ENCODE assay signal across 21 cellular contexts in genomic region chr16:5616841-5617240, GRCh38.
A peak's percentile ranks its signal among the peaks of the same experiment; 100 is the strongest.
DNase-seq lines count a peak whose midpoint lies in the region; ATAC-seq, FAIRE-seq and TF ChIP-seq lines count a peak whose summit lies in the region.
"Had no signal": no experiment of that assay in that cellular context is flagged by ENCODE, and none has a peak within 500 bp of the region (broad histone marks: within the 10 kb centered on the region; RNA-seq: fewer than 3 reads in every experiment).

No MANE protein-coding gene starts in this region.

- no peak overlapping the region for H3K4me2 ChIP-seq in SK-N-SH
- H3K4me2 ChIP-seq in H1 (ENCODE audit: insufficient read depth in 1 of 2, low read depth in 2 of 2, low read length in 2 of 2): peak overlapping the region; percentile 28 to 66; a peak in 2 of 4 replicates
- H3K4me2 ChIP-seq in neural progenitor cell: no peak overlapping the region

- H4K5ac ChIP-seq in H1 (ENCODE audit: insufficient read length, low read depth, low read length): no peak overlapping the region

- H3K9me3 ChIP-seq in SK-N-SH: no peaks in the 10 kb centered on the region
- H3K9me3 ChIP-seq in H1 (ENCODE audit: insufficient read depth in 2 of 2, low read depth in 1 of 2, low read length in 1 of 2): no peaks in the 10 kb centered on the region
- no peaks in the 10 kb centered on the region for H3K9me3 ChIP-seq in neural progenitor cell (ENCODE audit: low read depth)
- no peaks in the 10 kb centered on the region for H3K9me3 ChIP-seq in adrenal gland (replicated peaks in 1 of 3)
- no peaks in the 10 kb centered on the region for H3K9me3 ChIP-seq in gastrocnemius medialis
- H3K9me3 ChIP-seq: A549, BLaER1 had no signal

- H3K9me3 Mint-ChIP-seq in neural progenitor cell: no peaks in the 10 kb centered on the region
- H3K9me3 Mint-ChIP-seq in activated T-helper 2 cell treated with anti-CD3 and anti-CD28 coated beads, Interferon-gamma antibody, Interleukin-2, Interleukin-4, amounts not matched to agents 10 μg/mL and 5 μg/mL and 100 μg/mL, durations not matched to agents 14 hours and 24 hours and 36 hours: no peaks in the 10 kb centered on the region

- H2AK5ac ChIP-seq in H1 (ENCODE audit: low read depth, low read length): no peak overlapping the region

- intact Hi-C loops in activated T-helper 2 cell treated with anti-CD3 and anti-CD28 coated beads, Interferon-gamma antibody, Interleukin-2, Interleukin-4, amounts not matched to agents 10 μg/mL and 5 μg/mL and 100 μg/mL, durations not matched to agents 14 hours and 24 hours and 36 hours (cut with micrococcal nuclease): loop anchor here (10.0 kb wide), 1 partner anchor 382 kb away; no protein-coding TSS in a partner anchor
- intact Hi-C loops in adrenal gland (cut with DNase I) (loop anchor here in 1 of 2 donors (10.0 kb wide), 1 partner anchor 372 kb away; no protein-coding TSS in a partner anchor), gastrocnemius medialis (cut with DNase I; ENCODE audit: low total_unique reads) (no loop called here)

- no peaks in the 10 kb centered on the region for H4K20me1 ChIP-seq in SK-N-SH (ENCODE audit: insufficient read depth)
- no peaks in the 10 kb centered on the region for H4K20me1 ChIP-seq in H1 (replicated peaks in 1 of 2; ENCODE audit: control insufficient read depth in 1 of 2, insufficient read depth in 2 of 2, low read length in 2 of 2)
- H4K20me1 ChIP-seq in neural progenitor cell (ENCODE audit: low read depth): no peaks in the 10 kb centered on the region
- H4K20me1 ChIP-seq: BLaER1 had no signal

- H3K4me1 ChIP-seq in SK-N-SH (ENCODE audit: control insufficient read depth in 1 of 2, insufficient read depth in 2 of 2, low read depth in 1 of 2, low read length in 1 of 2) (peaks cover 0 to 59% of the 10 kb centered on the region in 2 experiments; a peak in 2 of 4 replicates), H1 (replicated peaks in 1 of 4; ENCODE audit: control insufficient read depth in 3 of 4, insufficient read depth in 4 of 4, low read length in 3 of 4) (peaks cover 0 to 2% (median under 1%) of the 10 kb centered on the region in 4 experiments; a peak in 1 of 7 replicates), neural progenitor cell (no peaks in the 10 kb centered on the region), adrenal gland (replicated peaks in 1 of 2) (no peaks in the 10 kb centered on the region), gastrocnemius medialis (no peaks in the 10 kb centered on the region)
- H3K4me1 ChIP-seq: A549 had no signal

- DNase-seq in SK-N-SH: peak; percentile 14
- DNase-seq in H1 (ENCODE audit: low read depth in 1 of 2, low spot score in 2 of 2): no peak
- DNase-seq in foreskin melanocyte: peak; percentile 70
- no peak for DNase-seq in neural progenitor cell (ENCODE audit: low spot score)
- no peak for DNase-seq in activated T-helper 2 cell treated with anti-CD3 and anti-CD28 coated beads, Interferon-gamma antibody, Interleukin-2, Interleukin-4, amounts not matched to agents 10 μg/mL and 5 μg/mL and 100 μg/mL, durations not matched to agents 14 hours and 24 hours and 36 hours (ENCODE audit: low spot score)
- no peak for DNase-seq in adrenal gland
- DNase-seq in gastrocnemius medialis: no peak
- DNase-seq: CD4-positive, alpha-beta memory T cell; CD8-positive, alpha-beta memory T cell; DMS 273 treated with DMSO at 0.1 percent for 48 hours; DMS79; EL had no signal

- H2BK20ac ChIP-seq in H1 (ENCODE audit: low read length): no peak overlapping the region

- H4K8ac ChIP-seq in H1 (ENCODE audit: extremely low read depth, insufficient read depth, low read length): no peak overlapping the region

- TF ChIP-seq CTCF in SK-N-SH (IDR thresholded peaks at IDR 0.05): no peak
- no peak for TF ChIP-seq CTCF in H1 (IDR thresholded peaks at IDR 0.05; ENCODE audit: control extremely low read depth in 1 of 3, insufficient read depth in 1 of 3, low read depth in 1 of 3, low read length in 3 of 3)
- no peak for TF ChIP-seq CTCF in neural progenitor cell (IDR thresholded peaks at IDR 0.05)
- no peak for TF ChIP-seq CTCF in adrenal gland (IDR thresholded peaks at IDR 0.05)
- no peak for TF ChIP-seq CTCF in gastrocnemius medialis (IDR thresholded peaks at IDR 0.05 in 4 of 5, conservative IDR thresholded peaks at IDR 0.05 in 1 of 5)

- H3K56ac ChIP-seq in H1 (replicated peaks; ENCODE audit: insufficient read length, low read depth, low read length): no peak overlapping the region

- no peak overlapping the region for H3K27ac Mint-ChIP-seq in neural progenitor cell
- no peak overlapping the region for H3K27ac Mint-ChIP-seq in activated T-helper 2 cell treated with anti-CD3 and anti-CD28 coated beads, Interferon-gamma antibody, Interleukin-2, Interleukin-4, amounts not matched to agents 10 μg/mL and 5 μg/mL and 100 μg/mL, durations not matched to agents 14 hours and 24 hours and 36 hours
- H3K27ac Mint-ChIP-seq: B cell; CD14-positive monocyte; CD4-positive, alpha-beta memory T cell; CD4-positive, CD25-positive, alpha-beta regulatory T cell; CD8-positive, alpha-beta memory T cell had no signal

- H3K79me1 ChIP-seq in H1 (ENCODE audit: low read depth, low read length): no peaks in the 10 kb centered on the region

- no peak for TF ChIP-seq RAD21 in SK-N-SH (IDR thresholded peaks at IDR 0.05; ENCODE audit: low read length)
- no peak for TF ChIP-seq RAD21 in H1 (IDR thresholded peaks at IDR 0.05 in 1 of 2, conservative IDR thresholded peaks at IDR 0.05 in 1 of 2; ENCODE audit: low read depth in 2 of 2, low read length in 2 of 2)

- no peak overlapping the region for H2BK5ac ChIP-seq in H1 (ENCODE audit: low read depth, low read length)

- no peaks in the 10 kb centered on the region for H3K27me3 ChIP-seq in SK-N-SH (ENCODE audit: insufficient read depth)
- no peaks in the 10 kb centered on the region for H3K27me3 ChIP-seq in H1 (replicated peaks in 1 of 4; ENCODE audit: control insufficient read depth in 3 of 4, extremely low read depth in 1 of 4, insufficient read depth in 3 of 4, low read length in 3 of 4)
- H3K27me3 ChIP-seq in neural progenitor cell: peaks cover 5% of the 10 kb centered on the region
- H3K27me3 ChIP-seq in adrenal gland: peaks cover 10% of the 10 kb centered on the region
- H3K27me3 ChIP-seq in gastrocnemius medialis: no peaks in the 10 kb centered on the region
- H3K27me3 ChIP-seq: BLaER1 had no signal

- H4K91ac ChIP-seq in H1 (replicated peaks; ENCODE audit: insufficient read length, low read length): no peak overlapping the region

- H2AFZ ChIP-seq in SK-N-SH (ENCODE audit: low read depth) (no peak overlapping the region), H1 (ENCODE audit: low read length) (no peak overlapping the region), neural progenitor cell (replicated peaks) (no peak overlapping the region)

- H2BK120ac ChIP-seq in H1 (replicated peaks; ENCODE audit: low read depth, low read length): no peak overlapping the region

- CTCF ChIA-PET in SK-N-SH (lab: Yijun Ruan, JAX): interaction anchor here (0.6 to 7.6 kb wide), 30 partner anchors 9 to 1027 kb away, joined by 3 to 138 read pairs (median 4); no protein-coding TSS in a partner anchor
- CTCF ChIA-PET in H1 (lab: Charles Lee; ENCODE audit: partially characterized antibody): interaction anchor here (0.6 to 7.3 kb wide), 45 partner anchors 9 to 1025 kb away, joined by 3 to 108 read pairs (median 4); no protein-coding TSS in a partner anchor

- H3K27me3 Mint-ChIP-seq in neural progenitor cell (ENCODE audit: insufficient read depth, low read depth): peaks cover 17% of the 10 kb centered on the region
- H3K27me3 Mint-ChIP-seq in activated T-helper 2 cell treated with anti-CD3 and anti-CD28 coated beads, Interferon-gamma antibody, Interleukin-2, Interleukin-4, amounts not matched to agents 10 μg/mL and 5 μg/mL and 100 μg/mL, durations not matched to agents 14 hours and 24 hours and 36 hours (ENCODE audit: low read depth): no peaks in the 10 kb centered on the region

- POLR2A ChIA-PET in SK-N-SH (lab: Yijun Ruan, JAX): interaction anchor here (0.6 to 4.6 kb wide), 7 partner anchors 8 to 140 kb away, joined by 3 to 57 read pairs (median 4); no protein-coding TSS in a partner anchor
- POLR2A ChIA-PET in H1 (lab: Charles Lee; ENCODE audit: partially characterized antibody): interaction anchor here (0.7 to 1.5 kb wide), 2 partner anchors 13 to 902 kb away, joined by 3 to 4 read pairs; no protein-coding TSS in a partner anchor

- H3K4me3 ChIP-seq in SK-N-SH (ENCODE audit: low read depth in 2 of 2, low read length in 1 of 2) (no peak overlapping the region), H1 (ENCODE audit: extremely low read depth in 1 of 4, insufficient read depth in 2 of 4, low read depth in 3 of 4, low read length in 4 of 4) (no peak overlapping the region), neural progenitor cell (no peak overlapping the region), adrenal gland (no peak overlapping the region), gastrocnemius medialis (no peak overlapping the region)
- H3K4me3 ChIP-seq: A549, GM12878 had no signal

- H3K23me2 ChIP-seq in H1 (ENCODE audit: low read depth, low read length): peaks cover 4% of the 10 kb centered on the region; the same call in 1 of the 2 replicates

- H3K36me3 ChIP-seq in SK-N-SH (replicated peaks in 1 of 2; ENCODE audit: control insufficient read depth in 1 of 2, insufficient read depth in 2 of 2, low read length in 1 of 2): no peaks in the 10 kb centered on the region
- H3K36me3 ChIP-seq in H1 (ENCODE audit: control insufficient read depth in 2 of 4, insufficient read depth in 4 of 4, low read length in 3 of 4): no peaks in the 10 kb centered on the region
- H3K36me3 ChIP-seq in neural progenitor cell: no peaks in the 10 kb centered on the region
- no peaks in the 10 kb centered on the region for H3K36me3 ChIP-seq in adrenal gland (replicated peaks in 1 of 2)
- no peaks in the 10 kb centered on the region for H3K36me3 ChIP-seq in gastrocnemius medialis
- H3K36me3 ChIP-seq: BLaER1 had no signal

- no peaks in the 10 kb centered on the region for H3K36me3 Mint-ChIP-seq in neural progenitor cell
- H3K36me3 Mint-ChIP-seq in activated T-helper 2 cell treated with anti-CD3 and anti-CD28 coated beads, Interferon-gamma antibody, Interleukin-2, Interleukin-4, amounts not matched to agents 10 μg/mL and 5 μg/mL and 100 μg/mL, durations not matched to agents 14 hours and 24 hours and 36 hours (ENCODE audit: low read depth): no peaks in the 10 kb centered on the region
- H3K36me3 Mint-ChIP-seq: CD14-positive monocyte; CD4-positive, alpha-beta memory T cell; CD4-positive, CD25-positive, alpha-beta regulatory T cell; CD8-positive, alpha-beta memory T cell had no signal

- no peak for TF ChIP-seq EP300 in SK-N-SH (IDR thresholded peaks at IDR 0.05; ENCODE audit: borderline replicate concordance in 1 of 2, low read depth in 1 of 2, low read length in 1 of 2)
- no peak for TF ChIP-seq EP300 in H1 (IDR thresholded peaks at IDR 0.05; ENCODE audit: borderline replicate concordance in 1 of 2, low read depth in 2 of 2, low read length in 2 of 2)

- WGBS in SK-N-SH (ENCODE audit: low lambda C conversion rate): 27% methylated on average over 6 of the region's 6 CpGs
- 87% methylated on average over 6 of the region's 6 CpGs; no CpG with 5 or more reads in 1 of the 2 experiments for WGBS in H1 (ENCODE audit: extremely low coverage in 1 of 2, insufficient coverage in 1 of 2, insufficient read length in 1 of 2, insufficient replicate concordance in 2 of 2, low coverage in 1 of 2, low lambda C conversion rate in 2 of 2, missing lambda C conversion rate in 1 of 2), 2 experiments
- WGBS in adrenal gland, 4 donors: 31 to 40% (median 33%) methylated on average over 6 of the region's 6 CpGs

- H3F3A ChIP-seq in SK-N-SH (replicated peaks; ENCODE audit: insufficient read depth) (no peaks in the 10 kb centered on the region), neural progenitor cell (ENCODE audit: low read depth) (no peaks in the 10 kb centered on the region)

- H3K4me1 Mint-ChIP-seq in neural progenitor cell: peaks cover 8% of the 10 kb centered on the region
- H3K4me1 Mint-ChIP-seq in activated T-helper 2 cell treated with anti-CD3 and anti-CD28 coated beads, Interferon-gamma antibody, Interleukin-2, Interleukin-4, amounts not matched to agents 10 μg/mL and 5 μg/mL and 100 μg/mL, durations not matched to agents 14 hours and 24 hours and 36 hours (ENCODE audit: low read depth): peaks cover 2% of the 10 kb centered on the region
- H3K4me1 Mint-ChIP-seq: B cell; CD8-positive, alpha-beta memory T cell had no signal

- no peak overlapping the region for H3K18ac ChIP-seq in H1 (ENCODE audit: extremely low read depth, low read length)

- in situ Hi-C loops in gastrocnemius medialis (cut with MboI; ENCODE audit: low sequenced_read_pairs in 4 of 4): no loop called here

- H3K79me2 ChIP-seq in SK-N-SH (ENCODE audit: insufficient read depth): no peaks in the 10 kb centered on the region
- H3K79me2 ChIP-seq in H1 (ENCODE audit: control insufficient read depth in 1 of 2, insufficient read depth in 2 of 2, low read length in 2 of 2): no peaks in the 10 kb centered on the region
- H3K79me2 ChIP-seq in neural progenitor cell (ENCODE audit: low read depth): no peaks in the 10 kb centered on the region

- FAIRE-seq in H1 (lab: Jason Lieb, UNC): no peak
- FAIRE-seq: A549, GM12878, GM19239 had no signal

- H3K27ac ChIP-seq in SK-N-SH (ENCODE audit: low read depth in 2 of 2, low read length in 1 of 2): peak overlapping the region in 1 of 2 experiments; percentile 96; a peak in 2 of 4 replicates
- H3K27ac ChIP-seq in H1 (ENCODE audit: low read depth, low read length): no peak overlapping the region
- H3K27ac ChIP-seq in neural progenitor cell: no peak overlapping the region
- H3K27ac ChIP-seq in adrenal gland: no peak overlapping the region
- no peak overlapping the region for H3K27ac ChIP-seq in gastrocnemius medialis
- H3K27ac ChIP-seq: 22Rv1, A549, BLaER1 had no signal

- no peak overlapping the region for H3K23ac ChIP-seq in H1 (ENCODE audit: insufficient read length)

- peak overlapping the region; percentile 49 for H3K4me3 Mint-ChIP-seq in neural progenitor cell
- no peak overlapping the region for H3K4me3 Mint-ChIP-seq in activated T-helper 2 cell treated with anti-CD3 and anti-CD28 coated beads, Interferon-gamma antibody, Interleukin-2, Interleukin-4, amounts not matched to agents 10 μg/mL and 5 μg/mL and 100 μg/mL, durations not matched to agents 14 hours and 24 hours and 36 hours (ENCODE audit: low read depth)
- H3K4me3 Mint-ChIP-seq: B cell; CD14-positive monocyte; CD4-positive, alpha-beta memory T cell; CD8-positive, alpha-beta memory T cell had no signal

- no peak overlapping the region for H2BK15ac ChIP-seq in H1 (ENCODE audit: low read length)

- H3K9ac ChIP-seq in SK-N-SH: no peak overlapping the region
- no peak overlapping the region for H3K9ac ChIP-seq in H1 (replicated peaks in 1 of 4; ENCODE audit: extremely low read depth in 1 of 4, low read depth in 3 of 4, low read length in 3 of 4)
- no peak overlapping the region for H3K9ac ChIP-seq in neural progenitor cell
- H3K9ac ChIP-seq: BLaER1 had no signal

- no peaks in the 10 kb centered on the region for H3K9me2 ChIP-seq in SK-N-SH

- ATAC-seq in SK-N-SH treated with all-trans-retinoic acid at 6 μM for 48 hours (no peak), gastrocnemius medialis (no peak)

- H3K4ac ChIP-seq in H1 (replicated peaks; ENCODE audit: insufficient read length, low read depth, low read length): no peak overlapping the region

- TF ChIP-seq POLR2A in H1 (IDR thresholded peaks at IDR 0.05; ENCODE audit: control extremely low read depth in 1 of 2, low read depth in 2 of 2, low read length in 2 of 2): no peak
- no peak for TF ChIP-seq POLR2A in adrenal gland (IDR thresholded peaks at IDR 0.05)
- TF ChIP-seq POLR2A in gastrocnemius medialis (IDR thresholded peaks at IDR 0.05): no peak

- no peak overlapping the region for H3K14ac ChIP-seq in H1 (ENCODE audit: insufficient read length)

- H2BK12ac ChIP-seq in H1 (ENCODE audit: low read depth, low read length): no peak overlapping the region

Comparison
In these comparisons a context has a peak if more than half of its experiments do, and no peak if none do; other contexts are left out.
1. DNase-seq: peak in SK-N-SH (single experiment) and foreskin melanocyte (single experiment); none in H1 (0 of 2), neural progenitor cell (single experiment), activated T-helper 2 cell treated with anti-CD3 and anti-CD28 coated beads, Interferon-gamma antibody, Interleukin-2, Interleukin-4, amounts not matched to agents 10 μg/mL and 5 μg/mL and 100 μg/mL, durations not matched to agents 14 hours and 24 hours and 36 hours (single experiment), adrenal gland (0 of 7) and gastrocnemius medialis (0 of 2).
2. H3K4me2 ChIP-seq: peak in H1 (2 of 2); none in SK-N-SH (single experiment) and neural progenitor cell (single experiment).